Comparison of ENCODE assay signal across 1 cellular context in the genomic region with DNA sequence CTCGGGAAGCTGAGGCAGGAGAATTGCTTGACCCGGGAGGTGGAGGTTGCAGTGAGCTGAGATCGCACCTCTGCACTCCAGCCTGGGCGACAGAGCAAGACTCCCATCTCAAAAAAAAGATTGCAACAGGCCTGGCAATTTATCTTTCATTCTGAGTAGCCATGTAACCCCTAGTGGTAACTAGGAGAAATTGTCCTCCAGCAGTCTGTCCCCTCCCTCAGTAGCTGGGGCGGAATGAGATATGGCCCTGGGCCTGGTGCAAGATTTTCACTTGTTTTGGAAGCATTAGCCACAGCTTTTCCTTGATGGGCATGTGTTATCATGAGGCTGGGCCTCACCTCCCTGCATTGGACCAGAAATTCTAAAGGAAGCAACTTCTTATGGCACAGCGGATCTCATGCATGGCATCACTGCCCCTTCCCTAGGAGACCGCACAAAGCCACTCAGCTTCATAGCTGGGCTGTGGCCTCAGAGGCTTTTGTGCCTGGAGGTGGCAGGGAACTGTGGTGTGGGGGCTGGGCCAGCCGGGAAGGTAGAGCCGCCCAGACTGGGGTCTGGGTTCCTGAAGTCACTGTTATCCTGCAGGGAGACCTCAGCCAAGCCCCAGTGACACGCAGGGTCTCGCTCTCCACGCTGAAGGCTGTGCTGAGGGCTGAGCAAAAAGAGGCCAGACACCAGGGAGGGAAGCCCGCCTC.
TF ChIP-seq lines count a peak whose summit lies in the region.

No MANE protein-coding gene starts in this region.

TF ChIP-seq in IMR-90, 13 proteins besides CTCF, POLR2A, EP300 and RAD21:
- TF ChIP-seq SMC3 (IDR thresholded peaks at IDR 0.05; ENCODE audit: low read depth, low read length) (peak; percentile 9; the same call in 1 of the 2 replicates), MAZ (IDR thresholded peaks at IDR 0.05; ENCODE audit: borderline replicate concordance, low read depth, low read length) (no peak), CEBPB (IDR thresholded peaks at IDR 0.05; ENCODE audit: low read depth, low read length) (peak; percentile 62)
